In genomic region chr2:4653989-4654388, GRCh38 we compare ENCODE assay signal across 17 cellular contexts.
DNase-seq lines count a peak whose midpoint lies in the region; ATAC-seq and TF ChIP-seq lines count a peak whose summit lies in the region.
"Had no signal": no experiment of that assay in that cellular context is flagged by ENCODE, and none has a peak within 500 bp of the region (broad histone marks: within the 10 kb centered on the region; RNA-seq: fewer than 3 reads in every experiment).

No MANE protein-coding gene starts in this region.

- H3K9ac ChIP-seq in BLaER1 (no peak overlapping the region; the same call in 1 of the 2 replicates), OCI-LY3 (ENCODE audit: low read length) (no peak overlapping the region)

- TF ChIP-seq CTCF in DOHH2 (IDR thresholded peaks at IDR 0.05; ENCODE audit: low read depth, low read length, poor library complexity, severe bottlenecking) (no peak), OCI-LY3 (IDR thresholded peaks at IDR 0.05; ENCODE audit: low read depth, low read length) (no peak), right lobe of liver (IDR thresholded peaks at IDR 0.05) (no peak), esophagus squamous epithelium (IDR thresholded peaks at IDR 0.05) (no peak)

- DNase-seq in left kidney (ENCODE audit: low read depth, low spot score) (peak; percentile 67), SHP77 treated with DMSO at 0.1 percent for 48 hours (lab: John Stamatoyannopoulos, UW) (no peak), right lobe of liver (no peak), esophagus squamous epithelium (lab: John Stamatoyannopoulos, UW) (no peak)
- DNase-seq in activated CD8-positive, alpha-beta memory T cell treated with anti-CD3 and anti-CD28 coated beads, Interleukin-2, amount 10 ng/mL, durations not matched to agents 7 days and 5 days: no peak
- DNase-seq: ACHN; CD8-positive, alpha-beta T cell; H9; NCI-H1417 treated with DMSO at 0.1 percent for 48 hours; NCI-H226; NCI-H774; RPMI8226; SJCRH30; T-cell had no signal

- TF ChIP-seq POLR2A in right lobe of liver (IDR thresholded peaks at IDR 0.05): no peak
- no peak for TF ChIP-seq POLR2A in esophagus squamous epithelium (IDR thresholded peaks at IDR 0.05)

- no peaks in the 10 kb centered on the region for H3K36me3 ChIP-seq in BLaER1
- H3K36me3 ChIP-seq in DOHH2 (ENCODE audit: control insufficient read depth, low read length): no peaks in the 10 kb centered on the region
- no peaks in the 10 kb centered on the region for H3K36me3 ChIP-seq in OCI-LY3 (replicated peaks; ENCODE audit: low read depth, low read length)
- no peaks in the 10 kb centered on the region for H3K36me3 ChIP-seq in right lobe of liver
- H3K36me3 ChIP-seq in esophagus squamous epithelium: no peaks in the 10 kb centered on the region
- H3K36me3 ChIP-seq: SJCRH30 had no signal

- H4K20me1 ChIP-seq in BLaER1: no peaks in the 10 kb centered on the region
- H4K20me1 ChIP-seq in DOHH2 (ENCODE audit: control insufficient read depth, insufficient read depth, low read depth, low read length): no peaks in the 10 kb centered on the region
- no peaks in the 10 kb centered on the region for H4K20me1 ChIP-seq in OCI-LY3 (ENCODE audit: insufficient read depth, low read length)

- no peaks in the 10 kb centered on the region for H3K27me3 Mint-ChIP-seq in activated CD8-positive, alpha-beta memory T cell treated with anti-CD3 and anti-CD28 coated beads, Interleukin-2, amount 10 ng/mL, durations not matched to agents 7 days and 5 days
- H3K27me3 Mint-ChIP-seq: T-cell had no signal

- H3K27ac ChIP-seq in BLaER1: peak overlapping the region; percentile 47
- H3K27ac ChIP-seq in DOHH2 (ENCODE audit: low read depth, low read length): peak overlapping the region; percentile 16; the same call in 1 of the 2 replicates
- no peak overlapping the region for H3K27ac ChIP-seq in OCI-LY3 (ENCODE audit: low read length)
- no peak overlapping the region for H3K27ac ChIP-seq in right lobe of liver
- no peak overlapping the region for H3K27ac ChIP-seq in esophagus squamous epithelium
- H3K27ac ChIP-seq: SJCRH30 had no signal

- H3K79me2 ChIP-seq in DOHH2 (ENCODE audit: control insufficient read depth, low read length): no peaks in the 10 kb centered on the region
- H3K79me2 ChIP-seq in OCI-LY3 (ENCODE audit: low read length): no peaks in the 10 kb centered on the region

- no peaks in the 10 kb centered on the region for H3K36me3 Mint-ChIP-seq in activated CD8-positive, alpha-beta memory T cell treated with anti-CD3 and anti-CD28 coated beads, Interleukin-2, amount 10 ng/mL, durations not matched to agents 7 days and 5 days
- H3K36me3 Mint-ChIP-seq: CD8-positive, alpha-beta T cell; T-cell had no signal

- intact Hi-C loops in right lobe of liver (cut with DNase I) (no loop called here), esophagus squamous epithelium (cut with DNase I) (no loop called here)

- no peak overlapping the region for H2AFZ ChIP-seq in OCI-LY3 (ENCODE audit: low read depth, low read length)

- H3K4me2 ChIP-seq in BLaER1: peak overlapping the region; percentile 65
- peak overlapping the region; percentile 48 for H3K4me2 ChIP-seq in DOHH2 (ENCODE audit: low read length)
- peak overlapping the region; percentile 23 for H3K4me2 ChIP-seq in OCI-LY3 (ENCODE audit: low read length)

- no peak overlapping the region for H3K4me3 Mint-ChIP-seq in activated CD8-positive, alpha-beta memory T cell treated with anti-CD3 and anti-CD28 coated beads, Interleukin-2, amount 10 ng/mL, durations not matched to agents 7 days and 5 days
- H3K4me3 Mint-ChIP-seq: CD8-positive, alpha-beta T cell; H9; T-cell had no signal

- H3K27me3 ChIP-seq in BLaER1 (no peaks in the 10 kb centered on the region), DOHH2 (ENCODE audit: control insufficient read depth, low read length) (no peaks in the 10 kb centered on the region), OCI-LY3 (ENCODE audit: low read depth, low read length) (no peaks in the 10 kb centered on the region), right lobe of liver (no peaks in the 10 kb centered on the region), esophagus squamous epithelium (no peaks in the 10 kb centered on the region)
- H3K27me3 ChIP-seq: SJCRH30 had no signal

- H3K27ac Mint-ChIP-seq in activated CD8-positive, alpha-beta memory T cell treated with anti-CD3 and anti-CD28 coated beads, Interleukin-2, amount 10 ng/mL, durations not matched to agents 7 days and 5 days: no peak overlapping the region
- H3K27ac Mint-ChIP-seq: CD8-positive, alpha-beta T cell; T-cell had no signal

- no peaks in the 10 kb centered on the region for H3K9me2 ChIP-seq in DOHH2 (replicated peaks; ENCODE audit: control insufficient read depth, low read length)

- H3K9me3 ChIP-seq in BLaER1: no peaks in the 10 kb centered on the region
- no peaks in the 10 kb centered on the region for H3K9me3 ChIP-seq in DOHH2 (ENCODE audit: control insufficient read depth, insufficient read depth, low read length)
- no peaks in the 10 kb centered on the region for H3K9me3 ChIP-seq in OCI-LY3 (ENCODE audit: insufficient read depth, low read length)
- H3K9me3 ChIP-seq in right lobe of liver: peaks cover 0 to 4% (median 0%) of the 10 kb centered on the region in 4 donors
- H3K9me3 ChIP-seq in esophagus squamous epithelium: peaks cover 0 to 4% (median 0%) of the 10 kb centered on the region in 3 donors
- H3K9me3 ChIP-seq: SJCRH30 had no signal

- 80% methylated on average over 2 of the region's 2 CpGs for WGBS in right lobe of liver (ENCODE audit: insufficient coverage, low coverage, low lambda C conversion rate, missing lambda C conversion rate)
- WGBS in esophagus squamous epithelium, 2 donors: 57% methylated on average over 2 of the region's 2 CpGs; no CpG with 5 or more reads in 1 of the 2 donors

- CTCF ChIA-PET in activated CD8-positive, alpha-beta memory T cell treated with anti-CD3 and anti-CD28 coated beads, Interleukin-2, amount 10 ng/mL, durations not matched to agents 7 days and 5 days (lab: Charles Lee): no interaction called here

- no peak for ATAC-seq in right lobe of liver
- no peak for ATAC-seq in activated CD8-positive, alpha-beta memory T cell treated with anti-CD3 and anti-CD28 coated beads, Interleukin-2, amount 10 ng/mL, durations not matched to agents 7 days and 5 days
- ATAC-seq: CD8-positive, alpha-beta T cell; T-cell had no signal

- H3K4me1 ChIP-seq in BLaER1 (peaks cover 22% of the 10 kb centered on the region), DOHH2 (ENCODE audit: control insufficient read depth, low read length) (peaks cover 21% of the 10 kb centered on the region), OCI-LY3 (ENCODE audit: low read length) (peaks cover 13% of the 10 kb centered on the region), right lobe of liver (no peaks in the 10 kb centered on the region), esophagus squamous epithelium (no peaks in the 10 kb centered on the region)
- H3K4me1 ChIP-seq: SJCRH30 had no signal

- H3K4me3 ChIP-seq in BLaER1 (no peak overlapping the region), DOHH2 (ENCODE audit: low read length) (peak overlapping the region; percentile 46), OCI-LY3 (ENCODE audit: low read length) (no peak overlapping the region), right lobe of liver (no peak overlapping the region), esophagus squamous epithelium (no peak overlapping the region)
- H3K4me3 ChIP-seq: SJCRH30 had no signal

- H3F3A ChIP-seq in DOHH2 (ENCODE audit: control insufficient read depth, insufficient read depth): no peaks in the 10 kb centered on the region

- H3K4me1 Mint-ChIP-seq in activated CD8-positive, alpha-beta memory T cell treated with anti-CD3 and anti-CD28 coated beads, Interleukin-2, amount 10 ng/mL, durations not matched to agents 7 days and 5 days: no peaks in the 10 kb centered on the region
- H3K4me1 Mint-ChIP-seq: H9, T-cell had no signal

- peaks cover 14% of the 10 kb centered on the region for H3K9me3 Mint-ChIP-seq in activated CD8-positive, alpha-beta memory T cell treated with anti-CD3 and anti-CD28 coated beads, Interleukin-2, amount 10 ng/mL, durations not matched to agents 7 days and 5 days (ENCODE audit: low read depth)

Comparison
In these comparisons a context has a peak if more than half of its experiments do, and no peak if none do; other contexts are left out.
1. H3K27ac ChIP-seq: peak in BLaER1 (single experiment) and DOHH2 (single experiment); none in OCI-LY3 (single experiment), right lobe of liver (0 of 3) and esophagus squamous epithelium (0 of 4).
2. Peak in every context shown above with its lines, with median percentiles within 50 percentile points of each other: H3K4me2 ChIP-seq.